11 cellular contexts compared by ENCODE assay signal in the genomic region with DNA sequence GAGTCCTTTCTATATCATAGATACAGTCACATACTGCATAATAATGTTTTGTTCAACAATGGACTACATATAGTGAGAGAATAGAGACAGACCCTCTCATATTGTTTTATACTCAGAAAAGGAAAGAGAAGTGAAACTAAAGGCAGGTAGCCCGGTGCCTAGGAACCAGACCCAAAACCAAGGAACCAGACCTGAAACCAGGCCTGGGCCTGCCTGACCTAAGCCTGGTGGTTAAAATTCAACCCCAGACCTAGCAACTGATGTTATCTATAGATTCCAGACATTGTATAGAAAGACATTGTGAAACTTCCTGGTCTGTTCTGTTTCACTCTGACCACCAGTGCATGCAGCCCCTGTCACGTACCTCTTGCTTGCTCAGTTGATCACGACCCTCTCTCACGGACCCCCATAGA. TPM values are rescaled to one million over a fixed set of nuclear protein-coding genes. Genes with fewer than 3 reads are reported as not detected.
DNase-seq lines count a peak whose midpoint lies in the region; ATAC-seq, FAIRE-seq and TF ChIP-seq lines count a peak whose summit lies in the region.
"Not testable (repeated sequence)": the region's sequence is repeated elsewhere in the genome, so short reads cannot be mapped to it uniquely, and the experiment has no call there.
"Had no signal": no experiment of that assay in that cellular context is flagged by ENCODE, and none has a peak within 500 bp of the region (broad histone marks: within the 10 kb centered on the region; RNA-seq: fewer than 3 reads in every experiment).

No MANE protein-coding gene starts in this region.

- TF ChIP-seq POLR2A in GM12892 (IDR thresholded peaks at IDR 0.05; ENCODE audit: low read depth, low read length): not testable (repeated sequence)

- DNase-seq in GM12892 (ENCODE audit: insufficient read length); T-cell: not testable (repeated sequence)
- DNase-seq in stimulated activated naive B cell treated with anti-CD40 and anti-IgM and Interleukin-4, amounts not matched to agents 10 μg/mL and 1 μg/mL and 100 μg/mL, for 72 hours: peak; percentile 76

- peak; percentile 89 for FAIRE-seq in GM12892 (lab: Jason Lieb, UNC)

- CTCF ChIA-PET in T-cell (lab: Charles Lee): not testable (repeated sequence)

- ATAC-seq in GM19328 (IDR thresholded peaks at IDR 0.05; ENCODE audit: unreplicated experiment) (peak; percentile 57), GM21717 (IDR thresholded peaks at IDR 0.05; ENCODE audit: unreplicated experiment) (peak; percentile 67), HG02981 (IDR thresholded peaks at IDR 0.05; ENCODE audit: unreplicated experiment) (peak; percentile 68), HG03460 (IDR thresholded peaks at IDR 0.05; ENCODE audit: unreplicated experiment) (peak; percentile 61), T-cell (replicated peaks in 1 of 4) (peak in 1 of 4 experiments; percentile 29)
- ATAC-seq in stimulated activated naive B cell treated with anti-CD40 and anti-IgM and Interleukin-4, amounts not matched to agents 10 μg/mL and 1 μg/mL and 100 μg/mL, for 72 hours (replicated peaks): peak; percentile 78 to 79

- POLR2A ChIA-PET in T-cell (lab: Charles Lee): not testable (repeated sequence)

- H3K4me3 Mint-ChIP-seq in T-cell: peak overlapping the region; percentile 45 to 77 (median 49)
- H3K4me3 Mint-ChIP-seq in activated naive CD4-positive, alpha-beta T cell treated with anti-CD3 and anti-CD28 coated beads, Interleukin-2, amount 50 U/mL, for 24 hours: peak overlapping the region; percentile 76
- H3K4me3 Mint-ChIP-seq in stimulated activated naive B cell treated with anti-CD40 and anti-IgM and Interleukin-4, amounts not matched to agents 10 μg/mL and 1 μg/mL and 100 μg/mL, for 72 hours: peak overlapping the region; percentile 85 to 91

- H3K4me1 Mint-ChIP-seq in T-cell: peaks cover 33 to 41% (median 33%) of the 10 kb centered on the region in 3 donors
- H3K4me1 Mint-ChIP-seq in activated naive CD4-positive, alpha-beta T cell treated with anti-CD3 and anti-CD28 coated beads, Interleukin-2, amount 50 U/mL, for 24 hours: peaks cover 33% of the 10 kb centered on the region
- peaks cover 27 to 41% of the 10 kb centered on the region in 2 donors for H3K4me1 Mint-ChIP-seq in stimulated activated naive B cell treated with anti-CD40 and anti-IgM and Interleukin-4, amounts not matched to agents 10 μg/mL and 1 μg/mL and 100 μg/mL, for 72 hours

- peak overlapping the region; percentile 84 to 95 for H3K27ac Mint-ChIP-seq in T-cell
- peak overlapping the region; percentile 65 for H3K27ac Mint-ChIP-seq in activated naive CD4-positive, alpha-beta T cell treated with anti-CD3 and anti-CD28 coated beads, Interleukin-2, amount 50 U/mL, for 24 hours
- H3K27ac Mint-ChIP-seq in stimulated activated naive B cell treated with anti-CD40 and anti-IgM and Interleukin-4, amounts not matched to agents 10 μg/mL and 1 μg/mL and 100 μg/mL, for 72 hours: peak overlapping the region; percentile 96

- not testable (repeated sequence) for H3K36me3 Mint-ChIP-seq in T-cell; activated naive CD4-positive, alpha-beta T cell treated with anti-CD3 and anti-CD28 coated beads, Interleukin-2, amount 50 U/mL, for 24 hours
- H3K36me3 Mint-ChIP-seq in stimulated activated naive B cell treated with anti-CD40 and anti-IgM and Interleukin-4, amounts not matched to agents 10 μg/mL and 1 μg/mL and 100 μg/mL, for 72 hours: peaks cover 17 to 30% of the 10 kb centered on the region in 2 donors

- H3K9me3 Mint-ChIP-seq in T-cell; activated naive CD4-positive, alpha-beta T cell treated with anti-CD3 and anti-CD28 coated beads, Interleukin-2, amount 50 U/mL, for 24 hours; stimulated activated naive B cell treated with anti-CD40 and anti-IgM and Interleukin-4, amounts not matched to agents 10 μg/mL and 1 μg/mL and 100 μg/mL, for 72 hours: not testable (repeated sequence)

- H3K27me3 Mint-ChIP-seq in T-cell; activated naive CD4-positive, alpha-beta T cell treated with anti-CD3 and anti-CD28 coated beads, Interleukin-2, amount 50 U/mL, for 24 hours; stimulated activated naive B cell treated with anti-CD40 and anti-IgM and Interleukin-4, amounts not matched to agents 10 μg/mL and 1 μg/mL and 100 μg/mL, for 72 hours: not testable (repeated sequence)

RNA-seq across cellular contexts. Expression of gene SAMD3, which starts 37.3 kb away (rescaled TPM):
- 0.68 TPM for polyA plus RNA-seq in GM12892 (2012; ENCODE audit: missing spikeins)
- 10 to 100 TPM; 27.5 to 73.8 (median 38.5) TPM for total RNA-seq in T-cell
- total RNA-seq: H4, lung microvascular endothelial cell had no signal
- polyA plus RNA-seq: aorta had no signal
